ENCODE assay signal across 17 cellular contexts in the genomic region with DNA sequence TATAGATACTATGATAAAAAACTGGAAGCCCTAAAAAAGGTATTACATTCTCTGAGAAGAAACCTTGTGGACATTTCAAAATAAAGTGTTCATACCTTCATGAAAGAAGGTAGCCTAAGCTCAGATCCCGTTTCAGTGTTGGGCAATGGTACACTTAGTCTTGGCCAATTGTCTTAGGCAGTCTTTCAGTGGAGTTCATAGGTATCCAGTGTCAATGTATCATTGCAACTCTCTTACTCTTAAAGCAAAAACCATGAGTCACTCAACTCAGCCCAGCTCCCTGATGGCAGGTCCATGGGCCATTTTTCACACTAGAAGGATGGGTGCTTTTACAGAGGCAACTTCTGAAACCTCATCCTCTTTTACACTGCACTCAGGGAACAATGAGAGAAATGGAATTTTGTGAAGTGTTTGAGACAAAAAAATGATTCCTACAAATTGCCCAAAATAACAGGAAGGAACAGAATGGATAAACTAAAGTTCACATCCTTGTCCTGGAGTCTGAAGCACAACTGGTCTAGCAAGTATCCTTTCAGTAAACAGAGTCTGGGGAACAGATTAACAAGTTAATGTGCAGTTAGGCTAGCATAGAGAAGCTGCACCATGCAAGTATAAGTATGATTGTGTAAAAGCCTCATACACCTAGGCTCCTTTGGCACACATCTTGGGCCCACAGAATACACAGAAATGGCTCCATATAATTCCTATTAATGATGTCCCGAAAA.
"Had no signal": no experiment of that assay in that cellular context is flagged by ENCODE, and none has a peak within 500 bp of the region (broad histone marks: within the 10 kb centered on the region; RNA-seq: fewer than 3 reads in every experiment).

No MANE protein-coding gene starts in this region.

- DNase-seq: activated CD4-positive, alpha-beta T cell treated with anti-CD3 and anti-CD28 coated beads, Interleukin-2, amount 50 U/mL, for 4 hours; activated CD4-positive, CD25-positive, alpha-beta regulatory T cell treated with anti-CD3 and anti-CD28 coated beads, Interleukin-2, amount 50 U/mL, for 72 hours; activated gamma-delta T cell; activated T-cell treated with anti-CD3 and anti-CD28 coated beads, Interleukin-2, amount 50 U/mL, for 24 hours; anterior cingulate cortex; colonic mucosa; immature natural killer cell; left cardiac atrium; naive B cell; posterior cingulate gyrus; stimulated activated CD4-positive, alpha-beta T cell treated with anti-CD3 and anti-CD28 coated beads, Interleukin-12 subunit alpha, Interleukin-12 subunit beta, amount 100 ng/mL, for 4 hours; stimulated activated naive CD4-positive, alpha-beta T cell; T-helper 2 cell; trophoblast cell had no signal

- H3K4me1 Mint-ChIP-seq: immature natural killer cell, naive B cell had no signal

- H3K9me3 ChIP-seq: colonic mucosa had no signal

- H3K9me3 Mint-ChIP-seq: activated T-cell treated with anti-CD3 and anti-CD28 coated beads, Interleukin-2, amount 50 U/mL, for 24 hours; immature natural killer cell; naive B cell had no signal

- H3K4me3 Mint-ChIP-seq: activated naive CD8-positive, alpha-beta T cell; activated T-cell treated with anti-CD3 and anti-CD28 coated beads, Interleukin-2, amount 50 U/mL, for 24 hours; immature natural killer cell; naive B cell had no signal

- H3K36me3 ChIP-seq: colonic mucosa had no signal

- H3K27ac ChIP-seq: colonic mucosa had no signal

- H3K27ac Mint-ChIP-seq: activated naive CD8-positive, alpha-beta T cell; activated T-cell treated with anti-CD3 and anti-CD28 coated beads, Interleukin-2, amount 50 U/mL, for 24 hours; immature natural killer cell; naive B cell had no signal

- ATAC-seq: left cardiac atrium, sciatic nerve had no signal

- H3K27me3 ChIP-seq: colonic mucosa had no signal

- H3K4me1 ChIP-seq: colonic mucosa had no signal

- H3K4me3 ChIP-seq: colonic mucosa, lung had no signal

- H3K36me3 Mint-ChIP-seq: activated naive CD8-positive, alpha-beta T cell; immature natural killer cell; naive B cell had no signal
